1 cellular context compared by ENCODE assay signal in the genomic region with DNA sequence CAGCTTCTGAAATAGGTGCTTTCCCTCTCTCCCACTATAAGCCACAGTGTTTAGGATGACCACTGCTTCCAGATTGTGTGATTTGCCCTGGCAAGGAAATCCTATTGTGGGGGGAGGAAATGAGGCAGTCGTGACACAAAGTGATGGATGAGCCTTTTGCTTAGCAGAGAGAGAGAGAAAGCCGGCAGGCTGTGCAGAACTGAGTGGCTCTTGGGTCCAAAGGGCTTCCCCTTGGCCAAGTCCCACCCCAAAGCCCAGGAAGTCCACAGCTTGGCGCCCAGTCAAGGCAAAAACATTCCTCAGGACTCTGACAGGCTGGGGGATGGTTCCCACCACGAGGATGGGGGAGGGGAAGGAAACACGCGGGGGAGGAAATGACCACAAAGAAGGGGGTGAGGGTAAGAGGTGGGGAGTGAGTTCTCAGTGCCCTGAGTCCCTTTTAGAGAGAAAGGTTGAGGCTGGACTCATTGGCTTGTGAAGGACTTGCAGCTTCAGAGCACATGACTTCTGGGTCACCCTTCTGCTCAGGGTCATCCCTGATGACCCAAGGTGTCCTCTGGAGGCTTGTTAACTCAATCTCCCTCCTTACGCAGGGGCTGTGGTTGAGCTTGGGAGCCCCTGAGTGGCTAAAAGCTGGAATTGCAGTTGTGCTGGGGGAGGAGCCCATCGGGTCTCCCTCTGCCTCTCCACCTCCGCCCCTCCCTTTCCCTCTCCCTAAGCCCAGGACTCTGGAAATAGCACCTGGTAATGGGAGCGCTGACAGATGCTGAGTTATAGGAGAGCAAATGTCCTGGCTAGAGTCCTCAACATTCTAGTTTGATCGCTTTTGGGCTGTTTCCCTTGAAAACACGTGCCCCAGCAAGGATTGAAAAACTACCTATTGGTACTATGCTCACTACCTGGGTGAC.
TF ChIP-seq lines count a peak whose summit lies in the region.

No MANE protein-coding gene starts in this region.

TF ChIP-seq in K562, 482 proteins besides CTCF, POLR2A, EP300 and RAD21 (continued from another document and continues in another):
- TF ChIP-seq POLR3A (IDR thresholded peaks at IDR 0.05; ENCODE audit: borderline replicate concordance, extremely low read depth, insufficient read depth, insufficient read length) (no peak), ZKSCAN3 (CRISPR knock-in tag; IDR thresholded peaks at IDR 0.05) (no peak), XRCC5 (IDR thresholded peaks at IDR 0.05; ENCODE audit: low read depth, low read length) (no peak; the same call in 1 of the 2 replicates), SRSF9 (IDR thresholded peaks at IDR 0.05; ENCODE audit: borderline replicate concordance, low read depth, low read length) (no peak), SMAD1 (IDR thresholded peaks at IDR 0.05; ENCODE audit: low read depth, low read length, partially characterized antibody) (no peak), SMARCA5 (IDR thresholded peaks at IDR 0.05) (no peak), TRIM25 (IDR thresholded peaks at IDR 0.05; ENCODE audit: borderline replicate concordance) (peak; percentile 89), BRD4 (IDR thresholded peaks at IDR 0.05) (no peak), POLR2AphosphoS2 (IDR thresholded peaks at IDR 0.05; ENCODE audit: low read length) (no peak), KLF16 (IDR thresholded peaks at IDR 0.05) (peak; percentile 51; the same call in 1 of the 2 replicates), FOXK1 (CRISPR knock-in tag; IDR thresholded peaks at IDR 0.05; ENCODE audit: borderline replicate concordance) (no peak), TBL1XR1 (IDR thresholded peaks at IDR 0.05; ENCODE audit: low read length in 2 of 2) (0 out of 4 replicates have a peak, but pooled peaks have one; percentile 46 to 63), CC2D1A (IDR thresholded peaks at IDR 0.05) (peak; percentile 87), KAT7 (CRISPR knock-in tag; IDR thresholded peaks at IDR 0.05; ENCODE audit: borderline replicate concordance) (no peak), ZNF124 (CRISPR knock-in tag; IDR thresholded peaks at IDR 0.05) (no peak), NRF1 (conservative IDR thresholded peaks at IDR 0.05 in 1 of 2, IDR thresholded peaks at IDR 0.05 in 1 of 2) (peak; percentile 61 to 69), HDAC2 (IDR thresholded peaks at IDR 0.05) (peak; percentile 91), NCOA4 (IDR thresholded peaks at IDR 0.05; ENCODE audit: partially characterized antibody) (no peak), OTX1 (CRISPR knock-in tag; IDR thresholded peaks at IDR 0.05) (no peak; the same call in 1 of the 2 replicates), ZNF444 (CRISPR knock-in tag; IDR thresholded peaks at IDR 0.05) (peak; percentile 89), ZNF668 (CRISPR knock-in tag; IDR thresholded peaks at IDR 0.05) (no peak; the same call in 1 of the 2 replicates), HNRNPH1 (optimal IDR thresholded peaks at IDR 0.05; ENCODE audit: low read depth, low read length) (no peak), FOXO4 (CRISPR knock-in tag; IDR thresholded peaks at IDR 0.05) (no peak), PTTG1 (tag; IDR thresholded peaks at IDR 0.05; ENCODE audit: low read depth) (no peak), RNF2 (IDR thresholded peaks at IDR 0.05) (peak; percentile 90), RBM25 (IDR thresholded peaks at IDR 0.05; ENCODE audit: low read depth, low read length, severe bottlenecking) (no peak), SLC30A9 (CRISPR knock-in tag; IDR thresholded peaks at IDR 0.05) (no peak), U2AF1 (optimal IDR thresholded peaks at IDR 0.05; ENCODE audit: low read depth, low read length) (no peak), RFX7 (CRISPR knock-in tag; IDR thresholded peaks at IDR 0.05) (no peak), TAF9B (IDR thresholded peaks at IDR 0.05; ENCODE audit: partially characterized antibody) (no peak), ASH1L (IDR thresholded peaks at IDR 0.05; ENCODE audit: borderline replicate concordance, low read depth, partially characterized antibody) (no peak), IFI16 (CRISPR knock-in tag; IDR thresholded peaks at IDR 0.05) (no peak), PRPF4 (IDR thresholded peaks at IDR 0.05; ENCODE audit: insufficient read depth, low read depth, low read length, poor library complexity, severe bottlenecking) (no peak), JUND (IDR thresholded peaks at IDR 0.05; ENCODE audit: borderline replicate concordance, low read depth, low read length) (peak; percentile 66; the same call in 1 of the 2 replicates), JUND (tag; IDR thresholded peaks at IDR 0.05; ENCODE audit: borderline replicate concordance, low read depth, low read length) (no peak; the same call in 1 of the 3 replicates), ZFP30 (CRISPR knock-in tag; IDR thresholded peaks at IDR 0.05; ENCODE audit: borderline replicate concordance) (no peak), RBM15 (IDR thresholded peaks at IDR 0.05; ENCODE audit: insufficient read depth, low read length) (no peak), ZNF184 (CRISPR knock-in tag; IDR thresholded peaks at IDR 0.05) (no peak), NR4A1 (CRISPR knock-in tag; IDR thresholded peaks at IDR 0.05) (no peak), NR4A1 (tag; IDR thresholded peaks at IDR 0.05) (no peak), ZNF324 (CRISPR knock-in tag; IDR thresholded peaks at IDR 0.05) (no peak), ZNF518B (CRISPR knock-in tag; IDR thresholded peaks at IDR 0.05) (no peak), STAT5A (IDR thresholded peaks at IDR 0.05; ENCODE audit: borderline replicate concordance, low read length) (no peak), PRMT5 (CRISPR knock-in tag; IDR thresholded peaks at IDR 0.05) (no peak), KDM4B (IDR thresholded peaks at IDR 0.05; ENCODE audit: borderline replicate concordance in 2 of 2, low read depth in 1 of 2) (no peak; a peak in 1 of 4 replicates), SAP30 (IDR thresholded peaks at IDR 0.05; ENCODE audit: borderline replicate concordance, insufficient read depth, low read depth, low read length, poor library complexity, severe bottlenecking) (no peak), ZNF586 (CRISPR knock-in tag; conservative IDR thresholded peaks at IDR 0.05) (no peak), SMAD2 (IDR thresholded peaks at IDR 0.05; ENCODE audit: low read depth, low read length) (no peak), KLF10 (CRISPR knock-in tag; IDR thresholded peaks at IDR 0.05) (no peak), ZC3H4 (CRISPR knock-in tag; IDR thresholded peaks at IDR 0.05; ENCODE audit: borderline replicate concordance) (no peak), ZNF140 (CRISPR knock-in tag; IDR thresholded peaks at IDR 0.05) (no peak)
- TF ChIP-seq, protein P1, sequence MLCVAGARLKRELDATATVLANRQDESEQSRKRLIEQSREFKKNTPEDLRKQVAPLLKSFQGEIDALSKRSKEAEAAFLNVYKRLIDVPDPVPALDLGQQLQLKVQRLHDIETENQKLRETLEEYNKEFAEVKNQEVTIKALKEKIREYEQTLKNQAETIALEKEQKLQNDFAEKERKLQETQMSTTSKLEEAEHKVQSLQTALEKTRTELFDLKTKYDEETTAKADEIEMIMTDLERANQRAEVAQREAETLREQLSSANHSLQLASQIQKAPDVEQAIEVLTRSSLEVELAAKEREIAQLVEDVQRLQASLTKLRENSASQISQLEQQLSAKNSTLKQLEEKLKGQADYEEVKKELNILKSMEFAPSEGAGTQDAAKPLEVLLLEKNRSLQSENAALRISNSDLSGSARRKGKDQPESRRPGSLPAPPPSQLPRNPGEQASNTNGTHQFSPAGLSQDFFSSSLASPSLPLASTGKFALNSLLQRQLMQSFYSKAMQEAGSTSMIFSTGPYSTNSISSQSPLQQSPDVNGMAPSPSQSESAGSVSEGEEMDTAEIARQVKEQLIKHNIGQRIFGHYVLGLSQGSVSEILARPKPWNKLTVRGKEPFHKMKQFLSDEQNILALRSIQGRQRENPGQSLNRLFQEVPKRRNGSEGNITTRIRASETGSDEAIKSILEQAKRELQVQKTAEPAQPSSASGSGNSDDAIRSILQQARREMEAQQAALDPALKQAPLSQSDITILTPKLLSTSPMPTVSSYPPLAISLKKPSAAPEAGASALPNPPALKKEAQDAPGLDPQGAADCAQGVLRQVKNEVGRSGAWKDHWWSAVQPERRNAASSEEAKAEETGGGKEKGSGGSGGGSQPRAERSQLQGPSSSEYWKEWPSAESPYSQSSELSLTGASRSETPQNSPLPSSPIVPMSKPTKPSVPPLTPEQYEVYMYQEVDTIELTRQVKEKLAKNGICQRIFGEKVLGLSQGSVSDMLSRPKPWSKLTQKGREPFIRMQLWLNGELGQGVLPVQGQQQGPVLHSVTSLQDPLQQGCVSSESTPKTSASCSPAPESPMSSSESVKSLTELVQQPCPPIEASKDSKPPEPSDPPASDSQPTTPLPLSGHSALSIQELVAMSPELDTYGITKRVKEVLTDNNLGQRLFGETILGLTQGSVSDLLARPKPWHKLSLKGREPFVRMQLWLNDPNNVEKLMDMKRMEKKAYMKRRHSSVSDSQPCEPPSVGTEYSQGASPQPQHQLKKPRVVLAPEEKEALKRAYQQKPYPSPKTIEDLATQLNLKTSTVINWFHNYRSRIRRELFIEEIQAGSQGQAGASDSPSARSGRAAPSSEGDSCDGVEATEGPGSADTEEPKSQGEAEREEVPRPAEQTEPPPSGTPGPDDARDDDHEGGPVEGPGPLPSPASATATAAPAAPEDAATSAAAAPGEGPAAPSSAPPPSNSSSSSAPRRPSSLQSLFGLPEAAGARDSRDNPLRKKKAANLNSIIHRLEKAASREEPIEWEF (CRISPR knock-in tag; IDR thresholded peaks at IDR 0.05): no peak
- TF ChIP-seq, protein P2, sequence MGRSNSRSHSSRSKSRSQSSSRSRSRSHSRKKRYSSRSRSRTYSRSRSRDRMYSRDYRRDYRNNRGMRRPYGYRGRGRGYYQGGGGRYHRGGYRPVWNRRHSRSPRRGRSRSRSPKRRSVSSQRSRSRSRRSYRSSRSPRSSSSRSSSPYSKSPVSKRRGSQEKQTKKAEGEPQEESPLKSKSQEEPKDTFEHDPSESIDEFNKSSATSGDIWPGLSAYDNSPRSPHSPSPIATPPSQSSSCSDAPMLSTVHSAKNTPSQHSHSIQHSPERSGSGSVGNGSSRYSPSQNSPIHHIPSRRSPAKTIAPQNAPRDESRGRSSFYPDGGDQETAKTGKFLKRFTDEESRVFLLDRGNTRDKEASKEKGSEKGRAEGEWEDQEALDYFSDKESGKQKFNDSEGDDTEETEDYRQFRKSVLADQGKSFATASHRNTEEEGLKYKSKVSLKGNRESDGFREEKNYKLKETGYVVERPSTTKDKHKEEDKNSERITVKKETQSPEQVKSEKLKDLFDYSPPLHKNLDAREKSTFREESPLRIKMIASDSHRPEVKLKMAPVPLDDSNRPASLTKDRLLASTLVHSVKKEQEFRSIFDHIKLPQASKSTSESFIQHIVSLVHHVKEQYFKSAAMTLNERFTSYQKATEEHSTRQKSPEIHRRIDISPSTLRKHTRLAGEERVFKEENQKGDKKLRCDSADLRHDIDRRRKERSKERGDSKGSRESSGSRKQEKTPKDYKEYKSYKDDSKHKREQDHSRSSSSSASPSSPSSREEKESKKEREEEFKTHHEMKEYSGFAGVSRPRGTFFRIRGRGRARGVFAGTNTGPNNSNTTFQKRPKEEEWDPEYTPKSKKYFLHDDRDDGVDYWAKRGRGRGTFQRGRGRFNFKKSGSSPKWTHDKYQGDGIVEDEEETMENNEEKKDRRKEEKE (IDR thresholded peaks at IDR 0.05; ENCODE audit: borderline replicate concordance in 1 of 2, control insufficient read depth in 1 of 2, low read depth in 2 of 2, low read length in 1 of 2): no peak
- TF ChIP-seq, protein P3, sequence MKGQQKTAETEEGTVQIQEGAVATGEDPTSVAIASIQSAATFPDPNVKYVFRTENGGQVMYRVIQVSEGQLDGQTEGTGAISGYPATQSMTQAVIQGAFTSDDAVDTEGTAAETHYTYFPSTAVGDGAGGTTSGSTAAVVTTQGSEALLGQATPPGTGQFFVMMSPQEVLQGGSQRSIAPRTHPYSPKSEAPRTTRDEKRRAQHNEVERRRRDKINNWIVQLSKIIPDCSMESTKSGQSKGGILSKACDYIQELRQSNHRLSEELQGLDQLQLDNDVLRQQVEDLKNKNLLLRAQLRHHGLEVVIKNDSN (CRISPR knock-in tag; IDR thresholded peaks at IDR 0.05): no peak
